1 cellular context compared by ENCODE assay signal in genomic region chr16:52709286-52709685, GRCh38.
TF ChIP-seq lines count a peak whose summit lies in the region.

No MANE protein-coding gene starts in this region.

TF ChIP-seq in H1, 55 proteins besides CTCF, POLR2A, EP300 and RAD21 (continued from another document):
- no peak for TF ChIP-seq USF2 (IDR thresholded peaks at IDR 0.05; ENCODE audit: low read length)
- no peak for TF ChIP-seq RNF2 (IDR thresholded peaks at IDR 0.05; ENCODE audit: borderline replicate concordance, low read depth, low read length, missing control alignments, poor library complexity, severe bottlenecking)
- no peak for TF ChIP-seq POU5F1 (IDR thresholded peaks at IDR 0.05; ENCODE audit: low read depth, low read length)
